In the genomic region with DNA sequence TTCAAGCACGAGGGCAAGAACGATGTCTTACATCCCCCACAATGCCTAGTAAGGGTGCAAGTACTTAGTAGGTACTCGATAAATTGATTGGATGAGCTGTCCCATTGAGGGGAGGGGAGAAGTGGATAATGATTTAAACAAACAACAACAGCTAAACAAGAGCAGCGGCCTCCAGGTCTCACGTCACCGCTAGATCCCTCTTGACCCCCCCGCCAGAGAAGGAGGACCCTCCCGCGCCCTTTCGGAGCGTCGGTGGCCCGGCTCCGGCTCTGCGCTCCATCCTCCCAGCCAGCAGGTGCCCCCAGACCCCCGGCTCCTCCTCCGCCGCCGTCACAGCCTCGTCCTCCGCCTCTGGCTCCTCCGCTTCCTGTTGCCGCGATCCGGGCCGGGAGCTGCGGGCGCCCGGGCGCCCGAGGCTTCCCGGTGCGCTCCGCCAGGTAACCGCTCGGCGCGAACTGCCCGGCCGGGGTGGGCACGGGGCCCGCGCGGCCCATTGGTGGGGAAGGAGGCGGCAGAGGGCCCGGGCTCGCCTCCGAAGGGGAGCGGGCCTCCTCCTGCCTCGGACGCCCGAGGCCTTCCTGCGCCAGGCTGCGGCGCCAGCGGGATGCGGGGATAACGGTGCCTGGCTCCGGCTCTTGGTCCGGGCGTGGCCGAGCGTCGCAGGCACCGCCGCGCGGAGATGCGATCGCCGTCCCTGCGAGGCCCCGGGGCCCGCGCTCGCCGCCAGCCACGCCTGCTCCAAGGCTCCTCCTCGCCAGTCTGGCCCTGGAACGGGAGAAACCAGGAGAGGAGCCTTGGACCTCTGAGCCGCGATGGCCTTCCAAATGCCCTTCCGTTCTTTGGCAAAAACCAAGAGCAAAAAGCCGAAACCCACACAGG, we compare ENCODE assay signal across 8 cellular contexts. TPM values are rescaled to one million over a fixed set of nuclear protein-coding genes. Genes with fewer than 3 reads are reported as not detected.
A peak's percentile ranks its signal among the peaks of the same experiment; 100 is the strongest.
DNase-seq lines count a peak whose midpoint lies in the region; ATAC-seq and TF ChIP-seq lines count a peak whose summit lies in the region.

A gene (plus strand): TSS at position 368 of the 879 bp plus-strand sequence. CDS start 2,143 bp downstream, outside the sequence.

- H3K27ac Mint-ChIP-seq in activated CD8-positive, alpha-beta T cell treated with anti-CD3 and anti-CD28 coated beads, Interleukin-2, amount 10 ng/mL, durations not matched to agents 7 days and 5 days, result peak within 1 kb of the TSS; percentile 22

- ATAC-seq in GM21619 (IDR thresholded peaks at IDR 0.05; ENCODE audit: unreplicated experiment), result peak; percentile 73
- peak; percentile 78 for ATAC-seq in activated CD8-positive, alpha-beta T cell treated with anti-CD3 and anti-CD28 coated beads, Interleukin-2, amount 10 ng/mL, durations not matched to agents 7 days and 5 days

- H3K27ac ChIP-seq in esophagus (ENCODE audit: low read depth in 2 of 2, low read length in 1 of 2) (peak within 1 kb of the TSS; percentile 69 to 83), suprapubic skin (peak within 1 kb of the TSS; percentile 92)

- no peak for TF ChIP-seq EP300 in suprapubic skin (IDR thresholded peaks at IDR 0.05)

- H3K4me3 Mint-ChIP-seq in activated CD8-positive, alpha-beta T cell treated with anti-CD3 and anti-CD28 coated beads, Interleukin-2, amount 10 ng/mL, durations not matched to agents 7 days and 5 days, result peak within 1 kb of the TSS; percentile 49

- DNase-seq in C1 segment of cervical spinal cord (lab: John Stamatoyannopoulos, UW) (peak in 11 of 14 donors; percentile 32 to 72 (median 49)), NCI-H2196 (lab: John Stamatoyannopoulos, UW; ENCODE audit: unreplicated experiment) (peak; percentile 78), suprapubic skin (ENCODE audit: low spot score in 2 of 2) (no peak), mesenteric fat pad (ENCODE audit: low spot score) (no peak)
- DNase-seq in activated CD8-positive, alpha-beta T cell treated with anti-CD3 and anti-CD28 coated beads, Interleukin-2, amount 10 ng/mL, durations not matched to agents 7 days and 5 days, result peak; percentile 33

- POLR2A ChIA-PET in activated CD8-positive, alpha-beta T cell treated with anti-CD3 and anti-CD28 coated beads, Interleukin-2, amount 10 ng/mL, durations not matched to agents 7 days and 5 days (lab: Charles Lee), result interaction anchor here (0.8 kb wide), 1 partner anchor 134 kb away, joined by 3 read pairs; no protein-coding TSS in a partner anchor

- TF ChIP-seq POLR2A in suprapubic skin (IDR thresholded peaks at IDR 0.05), result peak in 1 of 2 donors; percentile 49

- H3K27me3 Mint-ChIP-seq in activated CD8-positive, alpha-beta T cell treated with anti-CD3 and anti-CD28 coated beads, Interleukin-2, amount 10 ng/mL, durations not matched to agents 7 days and 5 days (ENCODE audit: low read depth), result peaks cover 64% of the 10 kb centered on the region

- peak within 1 kb of the TSS; percentile 57 to 69 for H3K4me3 ChIP-seq in esophagus (ENCODE audit: low read depth in 1 of 2, low read length in 2 of 2)
- peak within 1 kb of the TSS; percentile 18 for H3K4me3 ChIP-seq in mononuclear cell (ENCODE audit: low read length)
- peak within 1 kb of the TSS; percentile 88 for H3K4me3 ChIP-seq in suprapubic skin

- H3K9me3 ChIP-seq in esophagus (ENCODE audit: control insufficient read depth in 2 of 2, insufficient read depth in 1 of 2, low read depth in 1 of 2, low read length in 1 of 2), result no peaks in the 10 kb centered on the region
- H3K9me3 ChIP-seq in mononuclear cell (ENCODE audit: low read depth, low read length), result no peaks in the 10 kb centered on the region
- H3K9me3 ChIP-seq in suprapubic skin, result no peaks in the 10 kb centered on the region

- no peak for TF ChIP-seq CTCF in suprapubic skin (IDR thresholded peaks at IDR 0.05)

- H3K36me3 Mint-ChIP-seq in activated CD8-positive, alpha-beta T cell treated with anti-CD3 and anti-CD28 coated beads, Interleukin-2, amount 10 ng/mL, durations not matched to agents 7 days and 5 days (ENCODE audit: low read depth), result no peaks in the 10 kb centered on the region

- H3K4me1 Mint-ChIP-seq in activated CD8-positive, alpha-beta T cell treated with anti-CD3 and anti-CD28 coated beads, Interleukin-2, amount 10 ng/mL, durations not matched to agents 7 days and 5 days (ENCODE audit: low read depth), result peaks cover 22% of the 10 kb centered on the region

- H3K36me3 ChIP-seq in esophagus (ENCODE audit: control insufficient read depth in 2 of 2, insufficient read depth in 2 of 2, low read length in 1 of 2) (peaks cover 0 to 2% of the 10 kb centered on the region in 2 donors), suprapubic skin (peaks cover 1% of the 10 kb centered on the region)

- H3K4me1 ChIP-seq in esophagus (ENCODE audit: control insufficient read depth in 2 of 2, insufficient read depth in 2 of 2, low read length in 1 of 2) (no peaks in the 10 kb centered on the region), mononuclear cell (ENCODE audit: insufficient read depth, low read length) (peaks cover 12% of the 10 kb centered on the region), suprapubic skin (peaks cover 28% of the 10 kb centered on the region)

- H3K27me3 ChIP-seq in esophagus (ENCODE audit: control insufficient read depth in 1 of 2, insufficient read depth in 2 of 2, low read length in 2 of 2) (no peaks in the 10 kb centered on the region), mononuclear cell (ENCODE audit: insufficient read depth, low read length) (peaks cover 87% of the 10 kb centered on the region), suprapubic skin (no peaks in the 10 kb centered on the region)

- CTCF ChIA-PET in activated CD8-positive, alpha-beta T cell treated with anti-CD3 and anti-CD28 coated beads, Interleukin-2, amount 10 ng/mL, durations not matched to agents 7 days and 5 days (lab: Charles Lee), result interaction anchor here (1.2 to 1.6 kb wide), 2 partner anchors 10 to 22 kb away, joined by 4 to 5 read pairs; no protein-coding TSS in a partner anchor

- 1 to 2% methylated on average over 72 to 84 of the region's 84 CpGs for WGBS in esophagus, 2 donors
- WGBS in suprapubic skin, result 2% methylated on average over 21 of the region's 84 CpGs

- no peaks in the 10 kb centered on the region for H3K9me3 Mint-ChIP-seq in activated CD8-positive, alpha-beta T cell treated with anti-CD3 and anti-CD28 coated beads, Interleukin-2, amount 10 ng/mL, durations not matched to agents 7 days and 5 days (ENCODE audit: insufficient read depth)

RNA-seq across cellular contexts. Expression of the gene that starts here (rescaled TPM):
- total RNA-seq in activated CD8-positive, alpha-beta T cell treated with anti-CD3 and anti-CD28 coated beads, Interleukin-2, amount 10 ng/mL, durations not matched to agents 7 days and 5 days, result under 1 TPM; 0.08 TPM
- under 1 TPM; 0.55 to 0.76 TPM for polyA plus RNA-seq in esophagus
- total RNA-seq in mononuclear cell, result not detected
- total RNA-seq in suprapubic skin, result 1 to 10 TPM in 2 of 4 donors, under 1 TPM in 2; 0.83 to 2.3 (median 1.5) TPM
- total RNA-seq in mesenteric fat pad, result 2.2 TPM

Comparison
In these comparisons a context has a peak if more than half of its experiments do, and no peak if none do; other contexts are left out.
1. Peak in DNase-seq and ATAC-seq in activated CD8-positive, alpha-beta T cell treated with anti-CD3 and anti-CD28 coated beads, Interleukin-2, amount 10 ng/mL, durations not matched to agents 7 days and 5 days; RNA of the gene not detected or under 1 TPM.
2. DNase-seq: peak in C1 segment of cervical spinal cord (11 of 14) and NCI-H2196 (single experiment); none in suprapubic skin (0 of 2) and mesenteric fat pad (single experiment).
3. H3K4me3 ChIP-seq: peak in every context shown above with its lines; median percentile 88 in suprapubic skin; 63 in esophagus; 18 in mononuclear cell.